In the genomic region with DNA sequence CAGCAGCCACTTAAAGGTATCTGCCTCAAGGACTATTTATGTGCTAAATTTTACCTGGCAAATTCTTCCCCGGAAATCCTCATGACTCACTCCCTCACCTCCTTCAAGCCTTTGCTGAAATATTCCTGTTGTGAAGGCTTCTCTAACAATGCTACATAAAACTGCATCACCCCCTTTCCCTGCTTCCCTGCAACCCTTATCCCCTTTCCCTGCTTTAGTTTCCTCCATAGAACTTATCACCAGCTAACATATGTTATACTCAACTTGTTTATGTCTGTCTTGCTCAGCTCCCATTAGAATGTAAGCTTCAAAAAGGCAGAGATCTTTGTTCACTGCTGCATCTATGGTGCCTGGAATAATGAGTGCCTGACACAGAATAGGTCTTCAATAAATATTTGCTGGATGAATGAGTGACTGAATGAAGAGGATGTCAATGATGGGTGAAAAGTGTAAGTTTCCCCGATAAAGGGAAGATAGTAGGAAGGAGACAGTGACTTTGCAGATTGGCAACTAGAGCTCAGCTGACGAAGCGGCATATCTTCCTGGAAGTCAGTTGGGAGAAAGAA, we compare ENCODE assay signal across 23 cellular contexts. TPM values are rescaled to one million over a fixed set of nuclear protein-coding genes. Genes with fewer than 3 reads are reported as not detected.
A peak's percentile ranks its signal among the peaks of the same experiment; 100 is the strongest.
DNase-seq lines count a peak whose midpoint lies in the region; ATAC-seq, FAIRE-seq and TF ChIP-seq lines count a peak whose summit lies in the region.
"Had no signal": no experiment of that assay in that cellular context is flagged by ENCODE, and none has a peak within 500 bp of the region (broad histone marks: within the 10 kb centered on the region; RNA-seq: fewer than 3 reads in every experiment).

No MANE protein-coding gene starts in this region.

- H3K27me3 ChIP-seq in endothelial cell of umbilical vein (ENCODE audit: control insufficient read depth in 2 of 2, insufficient read depth in 2 of 2, low read length in 2 of 2) = no peaks in the 10 kb centered on the region

- peaks cover 18% of the 10 kb centered on the region for H3K9me3 Mint-ChIP-seq in WTC11
- H3K9me3 Mint-ChIP-seq: HFFc6 had no signal

- TF ChIP-seq CTCF in WTC11 (IDR thresholded peaks at IDR 0.05) (no peak), endothelial cell of umbilical vein (IDR thresholded peaks at IDR 0.05; ENCODE audit: extremely low read depth in 1 of 2, insufficient read depth in 1 of 2, low read depth in 1 of 2, low read length in 2 of 2) (no peak)

- TF ChIP-seq POLR2A in endothelial cell of umbilical vein (IDR thresholded peaks at IDR 0.05; ENCODE audit: low read depth, low read length) = no peak

- FAIRE-seq in endothelial cell of umbilical vein (lab: Jason Lieb, UNC) (no peak), GM19239 (lab: Jason Lieb, UNC) (no peak)
- FAIRE-seq: GM12891, GM18507 had no signal

- H2AFZ ChIP-seq in endothelial cell of umbilical vein (ENCODE audit: low read depth, low read length) = no peak overlapping the region

- H3K4me1 ChIP-seq in endothelial cell of umbilical vein (ENCODE audit: control insufficient read depth, extremely low read depth, insufficient read depth, low read length) = peaks cover 71% of the 10 kb centered on the region
- peaks cover 6% of the 10 kb centered on the region for H3K4me1 ChIP-seq in mesodermal cell (ENCODE audit: control insufficient read depth, insufficient read depth, low read length, poor library complexity, severe bottlenecking)

- H3K9me3 ChIP-seq in endothelial cell of umbilical vein (replicated peaks; ENCODE audit: control insufficient read depth, insufficient read depth, low read length) = no peaks in the 10 kb centered on the region
- H3K9me3 ChIP-seq in mesodermal cell (ENCODE audit: control insufficient read depth, low read length) = peaks cover 6% of the 10 kb centered on the region

- no peaks in the 10 kb centered on the region for H4K20me1 ChIP-seq in endothelial cell of umbilical vein (replicated peaks; ENCODE audit: control insufficient read depth, extremely low read depth, insufficient read depth, low read length)

- no peaks in the 10 kb centered on the region for H3K36me3 ChIP-seq in endothelial cell of umbilical vein (ENCODE audit: control insufficient read depth in 2 of 2, extremely low read depth in 1 of 2, insufficient read depth in 2 of 2, low read length in 2 of 2)
- H3K36me3 ChIP-seq in mesodermal cell (ENCODE audit: control insufficient read depth, insufficient read depth, low read length) = no peaks in the 10 kb centered on the region

- dilution Hi-C loops in endothelial cell of umbilical vein (cut with MboI; ENCODE audit: extremely low pct_ligation_motif_present, low sequenced_read_pairs) = no loop called here

- BruUV-seq in endothelial cell of umbilical vein (replicated peaks; lab: Mats Ljungman, UMichigan) = no TSS peak

- no peak for ATAC-seq in WTC11
- ATAC-seq in GM18868 (IDR thresholded peaks at IDR 0.05; ENCODE audit: unreplicated experiment) = no peak
- no peak for ATAC-seq in GM21515 (IDR thresholded peaks at IDR 0.05; ENCODE audit: unreplicated experiment)
- ATAC-seq: Panc1, Right ventricle myocardium inferior had no signal

- H3K4me1 Mint-ChIP-seq in WTC11 = peaks cover 40% of the 10 kb centered on the region

- WGBS in mesodermal cell (ENCODE audit: insufficient coverage in 2 of 2), 2 experiments = 75 to 85% methylated on average over 4 of the region's 4 CpGs

- H3K27ac ChIP-seq in endothelial cell of umbilical vein (ENCODE audit: insufficient read depth, low read depth, low read length) = no peak overlapping the region
- H3K27ac ChIP-seq in mesodermal cell (ENCODE audit: low read depth, low read length, severe bottlenecking) = peak overlapping the region; percentile 77
- H3K27ac ChIP-seq: SK-N-MC had no signal

- H3K79me2 ChIP-seq in endothelial cell of umbilical vein (ENCODE audit: control insufficient read depth, insufficient read depth, low read length) = no peaks in the 10 kb centered on the region

- POLR2A ChIA-PET in WTC11 (lab: Charles Lee) = interaction anchor here (0.5 kb wide), 1 partner anchor 261 kb away, joined by 8 read pairs; no protein-coding TSS in a partner anchor
- POLR2A ChIA-PET in endothelial cell of umbilical vein (lab: Charles Lee) = no interaction called here

- H3K4me3 Mint-ChIP-seq in WTC11 = no peak overlapping the region
- H3K4me3 Mint-ChIP-seq: HFFc6, IgD-negative memory B cell had no signal

- no peaks in the 10 kb centered on the region for H3K9me1 ChIP-seq in endothelial cell of umbilical vein (replicated peaks; ENCODE audit: control insufficient read depth, extremely low read depth, insufficient read depth, low read length)

- H3K4me3 ChIP-seq in endothelial cell of umbilical vein (replicated peaks in 1 of 3; ENCODE audit: insufficient read depth in 1 of 3, low read depth in 1 of 3, low read length in 3 of 3) (no peak overlapping the region), mesodermal cell (ENCODE audit: extremely low read depth, insufficient read depth, low read length, poor library complexity, severe bottlenecking) (no peak overlapping the region)
- H3K4me3 ChIP-seq: SK-N-MC had no signal

- no peaks in the 10 kb centered on the region for H3K36me3 Mint-ChIP-seq in WTC11
- H3K36me3 Mint-ChIP-seq: IgD-negative memory B cell had no signal

- intact Hi-C loops in endothelial cell of umbilical vein (cut with micrococcal nuclease) = no loop called here

- DNase-seq in NCI-H226 (peak; percentile 7), WTC11 (ENCODE audit: low spot score) (no peak), endothelial cell of umbilical vein (ENCODE audit: low read depth, low spot score) (peak; percentile 88), GM19239 (ENCODE audit: insufficient read length, low spot score) (no peak)
- DNase-seq: COR-L47, GF-D8, HFFc6, MV-4-11, NCI-H1436, NCI-H2029, NCI-H510A treated with DMSO at 0.1 percent for 48 hours had no signal

- no peak overlapping the region for H3K4me2 ChIP-seq in endothelial cell of umbilical vein (ENCODE audit: insufficient read depth, low read length)

- CTCF ChIA-PET in WTC11 (lab: Charles Lee) (no interaction called here), endothelial cell of umbilical vein (lab: Charles Lee) (interaction anchor here (1.2 to 1.8 kb wide), 3 partner anchors 26 to 195 kb away, joined by 3 to 9 read pairs (median 3); no protein-coding TSS in a partner anchor)

- no peak overlapping the region for H3K9ac ChIP-seq in endothelial cell of umbilical vein (replicated peaks; ENCODE audit: extremely low read depth, insufficient read depth, low read length)

- peak overlapping the region; percentile 3; the same call in 1 of the 2 replicates for H3K27ac Mint-ChIP-seq in WTC11
- H3K27ac Mint-ChIP-seq: HFFc6, IgD-negative memory B cell had no signal

- no peaks in the 10 kb centered on the region for H3K27me3 Mint-ChIP-seq in WTC11 (ENCODE audit: low read depth)

TF ChIP-seq in WTC11, 78 proteins besides CTCF, POLR2A, EP300 and RAD21 (continues in another document):
- TF ChIP-seq, protein P1, sequence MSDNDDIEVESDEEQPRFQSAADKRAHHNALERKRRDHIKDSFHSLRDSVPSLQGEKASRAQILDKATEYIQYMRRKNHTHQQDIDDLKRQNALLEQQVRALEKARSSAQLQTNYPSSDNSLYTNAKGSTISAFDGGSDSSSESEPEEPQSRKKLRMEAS (CRISPR knock-in tag; IDR thresholded peaks at IDR 0.05) = no peak
- TF ChIP-seq, protein P2, sequence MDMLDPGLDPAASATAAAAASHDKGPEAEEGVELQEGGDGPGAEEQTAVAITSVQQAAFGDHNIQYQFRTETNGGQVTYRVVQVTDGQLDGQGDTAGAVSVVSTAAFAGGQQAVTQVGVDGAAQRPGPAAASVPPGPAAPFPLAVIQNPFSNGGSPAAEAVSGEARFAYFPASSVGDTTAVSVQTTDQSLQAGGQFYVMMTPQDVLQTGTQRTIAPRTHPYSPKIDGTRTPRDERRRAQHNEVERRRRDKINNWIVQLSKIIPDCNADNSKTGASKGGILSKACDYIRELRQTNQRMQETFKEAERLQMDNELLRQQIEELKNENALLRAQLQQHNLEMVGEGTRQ (CRISPR knock-in tag; IDR thresholded peaks at IDR 0.05) = no peak
- no peak for TF ChIP-seq TEAD4 (CRISPR knock-in tag; IDR thresholded peaks at IDR 0.05)

TF ChIP-seq in endothelial cell of umbilical vein, 7 proteins besides CTCF, POLR2A, EP300 and RAD21:
- peak; percentile 61 for TF ChIP-seq FOS (IDR thresholded peaks at IDR 0.05; ENCODE audit: borderline replicate concordance, insufficient read depth, low read length)
- no peak for TF ChIP-seq JUN (IDR thresholded peaks at IDR 0.05; ENCODE audit: borderline replicate concordance, insufficient read depth, insufficient read length, low read depth)
- TF ChIP-seq GATA2 (IDR thresholded peaks at IDR 0.05; ENCODE audit: insufficient read depth, insufficient read length, low read depth, low read length) = no peak
- no peak for TF ChIP-seq EZH2 (IDR thresholded peaks at IDR 0.05; ENCODE audit: borderline replicate concordance, low read depth, low read length, severe bottlenecking)
- TF ChIP-seq, protein P1 (IDR thresholded peaks at IDR 0.05; ENCODE audit: insufficient read depth, insufficient read length) = no peak

RNA-seq across cellular contexts. Expression of a gene that starts 54.3 kb away (rescaled TPM):
- total RNA-seq in WTC11 (2021) = not detected in 3 replicates
- total RNA-seq in endothelial cell of umbilical vein = 4.1 and 4.6 TPM in 2 replicates
- polyA plus RNA-seq in endothelial cell of umbilical vein = 1.2 and 1.3 TPM in 2 replicates
- polyA plus RNA-seq in endothelial cell of umbilical vein (2011; cell fraction: cytosol; rRNA removed) = 0.75 and 0.78 TPM in 2 replicates
- 0.72 and 1.2 TPM in 2 replicates for polyA plus RNA-seq in endothelial cell of umbilical vein (2011; cell fraction: nucleus; rRNA removed)
- polyA plus RNA-seq in endothelial cell of umbilical vein (2012) = 0.11 and 0.33 TPM in 2 replicates
- 3.2 and 3.4 TPM in 2 replicates for polyA minus RNA-seq in endothelial cell of umbilical vein
- not detected for polyA minus RNA-seq in endothelial cell of umbilical vein (2011; cell fraction: cytosol; rRNA and poly(A)+ RNA removed)
- polyA minus RNA-seq in endothelial cell of umbilical vein (2011; cell fraction: nucleus; rRNA and poly(A)+ RNA removed) = 0.96 and 1.6 TPM in 2 replicates
- polyA plus RNA-seq in mesodermal cell (2013, experiment 1 of 2) = 1.1 TPM
- 0.81 TPM for polyA plus RNA-seq in mesodermal cell (2013, experiment 2 of 2)
- total RNA-seq: Daoy, H4, HFFc6, HT-29 had no signal
- polyA plus RNA-seq: IgD-negative memory B cell had no signal

Comparison
In these comparisons a context has a peak if more than half of its experiments do, and no peak if none do; other contexts are left out.
1. DNase-seq: peak in NCI-H226 (single experiment) and endothelial cell of umbilical vein (single experiment); none in WTC11 (single experiment) and GM19239 (single experiment).